8 cellular contexts compared by ENCODE assay signal in the genomic region with DNA sequence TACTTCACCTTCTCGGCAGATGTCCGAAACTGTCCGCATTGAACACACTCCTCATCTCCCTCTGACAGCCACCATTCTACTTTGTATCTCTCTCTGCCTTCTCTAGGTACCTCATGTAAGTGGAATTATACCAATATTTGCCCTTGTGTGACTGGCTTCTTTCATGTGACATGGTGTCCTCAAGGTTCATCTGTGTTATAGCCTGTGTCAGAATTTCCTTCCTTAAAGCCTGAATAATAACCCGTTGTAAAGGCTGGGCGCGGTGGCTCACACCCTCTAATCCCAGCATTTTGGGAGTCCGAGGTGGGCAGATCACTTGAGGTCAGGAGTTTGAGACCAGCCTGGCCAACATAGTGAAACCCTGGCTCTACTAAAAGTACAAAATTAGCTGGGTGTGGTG.
"Had no signal": no experiment of that assay in that cellular context is flagged by ENCODE, and none has a peak within 500 bp of the region (broad histone marks: within the 10 kb centered on the region; RNA-seq: fewer than 3 reads in every experiment).

No MANE protein-coding gene starts in this region.

- H3K4me2 ChIP-seq: GM23338 had no signal

- DNase-seq: H9, HCEC 1CT, IMR-90, KBM-7 had no signal

- FAIRE-seq: H1, H54 had no signal

- H3K4me3 ChIP-seq: GM23338 had no signal

- ATAC-seq: GM23338 had no signal

- H3K27ac ChIP-seq: HL-60 had no signal

- H2AFZ ChIP-seq: GM23338 had no signal
